ENCODE assay signal across 8 cellular contexts in the genomic region with DNA sequence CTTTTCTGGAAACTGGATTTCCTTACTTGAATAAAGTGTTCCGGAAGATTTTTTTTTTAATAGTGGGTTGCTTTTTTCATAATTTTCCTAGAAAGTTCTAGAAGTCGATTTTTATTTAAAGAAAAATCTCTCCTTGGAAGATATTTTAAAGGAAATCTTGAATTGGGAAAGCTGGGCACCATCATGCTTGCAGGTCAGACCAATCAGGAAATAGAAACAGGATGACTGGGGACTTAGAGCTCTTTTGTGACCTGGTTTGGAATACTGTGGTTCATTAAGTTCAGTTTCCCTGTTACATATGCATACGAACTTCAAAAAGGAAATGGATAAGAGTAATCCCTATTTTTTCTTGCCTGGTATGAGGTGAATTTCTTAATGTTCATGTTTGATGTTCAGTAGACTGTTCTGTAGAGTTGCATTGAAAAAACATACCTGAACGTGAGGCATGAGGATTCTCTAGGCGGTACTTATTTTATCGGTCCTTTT. TPM values are rescaled to one million over a fixed set of nuclear protein-coding genes. Genes with fewer than 3 reads are reported as not detected.
A peak's percentile ranks its signal among the peaks of the same experiment; 100 is the strongest.
DNase-seq lines count a peak whose midpoint lies in the region; ATAC-seq and TF ChIP-seq lines count a peak whose summit lies in the region.

No MANE protein-coding gene starts in this region.

- H3K9me3 ChIP-seq in gastroesophageal sphincter, result no peaks in the 10 kb centered on the region

- TF ChIP-seq CTCF in gastroesophageal sphincter (IDR thresholded peaks at IDR 0.05) (no peak), retinal pigment epithelial cell (conservative IDR thresholded peaks at IDR 0.05; ENCODE audit: low read depth, low read length) (no peak)

- peaks cover 63% of the 10 kb centered on the region for H3K4me1 Mint-ChIP-seq in activated CD4-positive, alpha-beta memory T cell treated with anti-CD3 and anti-CD28 coated beads for 36 hours (ENCODE audit: low read depth)

- peak; percentile 30 for DNase-seq in D341Med (ENCODE audit: low spot score)
- DNase-seq in HuH-7.5 (ENCODE audit: low spot score), result peak; percentile 43
- no peak for DNase-seq in activated CD4-positive, alpha-beta memory T cell treated with anti-CD3 and anti-CD28 coated beads for 36 hours
- DNase-seq in retinal pigment epithelial cell (ENCODE audit: low read depth), result no peak
- DNase-seq in activated CD4-positive, CD25-positive, alpha-beta regulatory T cell treated with anti-CD3 and anti-CD28 coated beads, Interleukin-2, amount 50 U/mL, for 72 hours, result no peak
- no peak for DNase-seq in activated gamma-delta T cell (lab: John Stamatoyannopoulos, UW)

- H3K4me3 ChIP-seq in gastroesophageal sphincter (peak overlapping the region; percentile 55 to 74), retinal pigment epithelial cell (ENCODE audit: low read length) (peak overlapping the region; percentile 64)

- POLR2A ChIA-PET in activated CD4-positive, alpha-beta memory T cell treated with anti-CD3 and anti-CD28 coated beads for 36 hours (lab: Charles Lee), result interaction anchor here (0.5 to 2.1 kb wide), 3 partner anchors 64 to 171 kb away, joined by 3 to 5 read pairs (median 5); a partner anchor contains a TSS

- TF ChIP-seq EP300 in gastroesophageal sphincter (IDR thresholded peaks at IDR 0.05), result no peak

- intact Hi-C loops in activated CD4-positive, alpha-beta memory T cell treated with anti-CD3 and anti-CD28 coated beads for 36 hours (cut with micrococcal nuclease), result loop anchor here (2.0 to 10.0 kb wide), 2 partner anchors 30 to 912 kb away; a partner anchor contains a TSS

- peak overlapping the region; percentile 97 for H3K27ac Mint-ChIP-seq in activated CD4-positive, alpha-beta memory T cell treated with anti-CD3 and anti-CD28 coated beads for 36 hours

- ATAC-seq in gastroesophageal sphincter, result no peak
- no peak for ATAC-seq in GM18502 (IDR thresholded peaks at IDR 0.05; ENCODE audit: poor library complexity, unreplicated experiment)

- CTCF ChIA-PET in activated CD4-positive, alpha-beta memory T cell treated with anti-CD3 and anti-CD28 coated beads for 36 hours (lab: Charles Lee), result interaction anchor here (0.6 to 2.4 kb wide), 4 partner anchors 9 to 229 kb away, joined by 3 to 8 read pairs (median 4); no protein-coding TSS in a partner anchor

- WGBS in gastroesophageal sphincter (ENCODE audit: low coverage in 1 of 2), 2 donors, result 1 to 2% methylated on average over 6 of the region's 6 CpGs

- H3K27me3 Mint-ChIP-seq in activated CD4-positive, alpha-beta memory T cell treated with anti-CD3 and anti-CD28 coated beads for 36 hours, result no peaks in the 10 kb centered on the region

- H3K36me3 ChIP-seq in gastroesophageal sphincter, result no peaks in the 10 kb centered on the region

- peaks cover 5% of the 10 kb centered on the region for H3K36me3 Mint-ChIP-seq in activated CD4-positive, alpha-beta memory T cell treated with anti-CD3 and anti-CD28 coated beads for 36 hours

- no peak for TF ChIP-seq POLR2A in gastroesophageal sphincter (IDR thresholded peaks at IDR 0.05)

- H3K27me3 ChIP-seq in gastroesophageal sphincter, result no peaks in the 10 kb centered on the region

- no peaks in the 10 kb centered on the region for H3K9me3 Mint-ChIP-seq in activated CD4-positive, alpha-beta memory T cell treated with anti-CD3 and anti-CD28 coated beads for 36 hours

- peaks cover 4 to 77% (median 13%) of the 10 kb centered on the region in 3 donors for H3K4me1 ChIP-seq in gastroesophageal sphincter

- peak overlapping the region; percentile 81 to 99 (median 96) for H3K27ac ChIP-seq in gastroesophageal sphincter

- peak overlapping the region; percentile 86 for H3K4me3 Mint-ChIP-seq in activated CD4-positive, alpha-beta memory T cell treated with anti-CD3 and anti-CD28 coated beads for 36 hours

RNA-seq across cellular contexts. Expression of a gene that starts 1.2 kb away (rescaled TPM):
- total RNA-seq in activated CD4-positive, alpha-beta memory T cell treated with anti-CD3 and anti-CD28 coated beads for 36 hours, result 10 to 100 TPM; 83.4 to 85.2 TPM
- total RNA-seq in gastroesophageal sphincter, result 10 to 100 TPM; 42.4 to 50.6 (median 49.3) TPM

Comparison
In these comparisons a context has a peak if more than half of its experiments do, and no peak if none do; other contexts are left out.
1. DNase-seq: peak in D341Med (single experiment) and HuH-7.5 (single experiment); none in activated CD4-positive, alpha-beta memory T cell treated with anti-CD3 and anti-CD28 coated beads for 36 hours (single experiment), retinal pigment epithelial cell (single experiment), activated CD4-positive, CD25-positive, alpha-beta regulatory T cell treated with anti-CD3 and anti-CD28 coated beads, Interleukin-2, amount 50 U/mL, for 72 hours (single experiment) and activated gamma-delta T cell (single experiment).